8 cellular contexts compared by ENCODE assay signal in the genomic region with DNA sequence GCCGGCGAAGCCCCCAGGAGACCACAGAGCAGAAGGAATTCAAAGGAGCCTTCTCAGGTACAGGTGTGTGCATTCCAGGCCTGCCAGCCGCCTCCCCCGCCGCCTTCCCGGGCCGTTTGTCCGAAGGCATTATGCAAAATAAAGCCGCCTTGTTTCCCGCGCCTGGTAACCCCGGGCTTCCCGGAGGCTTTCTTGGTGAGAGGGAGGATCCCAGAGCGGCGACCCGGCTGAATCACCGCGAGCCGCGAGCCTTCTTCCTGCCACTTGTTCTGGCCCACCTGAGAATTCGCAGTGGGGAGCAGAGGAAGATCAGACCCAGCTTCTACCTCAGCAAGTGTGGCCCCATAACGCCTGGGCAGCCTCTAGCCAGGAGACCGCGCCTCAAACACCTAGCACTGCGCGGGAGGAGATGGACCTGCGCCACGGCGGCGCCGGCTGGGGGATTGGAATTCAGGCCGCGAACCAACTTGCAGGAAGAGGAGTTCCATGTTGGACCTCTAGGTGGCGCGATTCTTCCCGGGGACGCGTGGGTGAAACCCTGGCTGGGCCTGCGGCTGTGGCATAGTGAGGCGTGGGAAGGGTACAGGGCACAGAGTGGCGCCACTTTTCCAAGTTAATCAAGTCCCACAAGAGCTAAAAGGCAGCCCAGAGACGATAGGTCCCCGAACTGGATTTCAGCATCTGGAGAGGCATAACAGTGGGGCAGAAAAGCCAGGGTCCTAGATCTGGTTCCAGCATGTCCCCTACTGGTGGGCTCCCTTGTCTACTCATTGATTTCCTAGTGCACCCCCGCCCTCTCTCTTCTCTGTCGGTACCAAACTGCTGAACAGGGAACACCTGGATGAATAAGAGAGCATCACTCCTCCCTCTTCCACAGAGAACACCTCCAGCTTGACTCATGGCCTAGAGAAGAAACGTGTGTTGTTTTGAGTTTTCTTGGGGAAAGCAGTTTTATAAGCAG.
DNase-seq lines count a peak whose midpoint lies in the region; ATAC-seq, FAIRE-seq and TF ChIP-seq lines count a peak whose summit lies in the region.

No MANE protein-coding gene starts in this region.

- H3K4me1 ChIP-seq in adrenal gland (replicated peaks in 1 of 2): peaks cover 4 to 6% of the 10 kb centered on the region in 2 donors
- H3K4me1 ChIP-seq in small intestine (ENCODE audit: control insufficient read depth in 2 of 2, insufficient read depth in 1 of 2, low read depth in 1 of 2, low read length in 1 of 2): no peaks in the 10 kb centered on the region

- H3K9me3 ChIP-seq in adrenal gland (replicated peaks in 1 of 3): no peaks in the 10 kb centered on the region
- H3K9me3 ChIP-seq in small intestine (ENCODE audit: control insufficient read depth, low read depth): no peaks in the 10 kb centered on the region

- FAIRE-seq in small intestine (lab: Jason Lieb, UNC): no peak

- WGBS in adrenal gland, 4 donors: 11 to 51% (median 25%) methylated on average over 5 to 46 of the region's 46 CpGs
- WGBS in small intestine, 3 donors: 10 to 12% (median 10%) methylated on average over 44 to 46 of the region's 46 CpGs

- peak; percentile 45 to 64 (median 54) for TF ChIP-seq CTCF in adrenal gland (IDR thresholded peaks at IDR 0.05)

- H3K27me3 ChIP-seq in adrenal gland: no peaks in the 10 kb centered on the region
- peaks cover 0 to 3% of the 10 kb centered on the region in 2 donors for H3K27me3 ChIP-seq in small intestine (ENCODE audit: control insufficient read depth in 2 of 2, insufficient read depth in 2 of 2, low read length in 2 of 2)

- H3K4me3 ChIP-seq in adrenal gland (peak overlapping the region in 1 of 4 donors; percentile 49), small intestine (ENCODE audit: low read depth in 1 of 2, low read length in 2 of 2) (peak overlapping the region in 1 of 2 donors; percentile 33)

- DNase-seq in EH (ENCODE audit: low read depth) (peak; percentile 34), SKM-1 (lab: John Stamatoyannopoulos, UW; ENCODE audit: unreplicated experiment) (peak; percentile 65), adrenal gland (peak; percentile 50 to 81 (median 63)), iPS DF 19.7 (ENCODE audit: low read depth, low spot score) (peak; percentile 63), small intestine (peak; percentile 53), A172 (ENCODE audit: low spot score) (no peak), NCI-H1105 treated with DMSO at 0.1 percent for 48 hours (lab: John Stamatoyannopoulos, UW) (no peak)

- H3K36me3 ChIP-seq in adrenal gland (replicated peaks in 1 of 2) (no peaks in the 10 kb centered on the region), small intestine (ENCODE audit: control insufficient read depth in 2 of 2, insufficient read depth in 2 of 2, low read length in 2 of 2) (no peaks in the 10 kb centered on the region)

- TF ChIP-seq POLR2A in adrenal gland (IDR thresholded peaks at IDR 0.05): no peak

- peak overlapping the region in 1 of 5 donors; percentile 26 for H3K27ac ChIP-seq in adrenal gland
- H3K27ac ChIP-seq in small intestine (ENCODE audit: low read depth in 1 of 2, low read length in 1 of 2): no peak overlapping the region

- peak; percentile 51 for ATAC-seq in HG02938 (IDR thresholded peaks at IDR 0.05; ENCODE audit: unreplicated experiment)

- intact Hi-C loops in adrenal gland (cut with DNase I): no loop called here

Comparison
In these comparisons a context has a peak if more than half of its experiments do, and no peak if none do; other contexts are left out.
1. DNase-seq: peak in EH (single experiment), SKM-1 (single experiment), adrenal gland (7 of 7), iPS DF 19.7 (single experiment) and small intestine (single experiment); none in A172 (single experiment) and NCI-H1105 treated with DMSO at 0.1 percent for 48 hours (single experiment).